ENCODE assay signal across 11 cellular contexts in the genomic region with DNA sequence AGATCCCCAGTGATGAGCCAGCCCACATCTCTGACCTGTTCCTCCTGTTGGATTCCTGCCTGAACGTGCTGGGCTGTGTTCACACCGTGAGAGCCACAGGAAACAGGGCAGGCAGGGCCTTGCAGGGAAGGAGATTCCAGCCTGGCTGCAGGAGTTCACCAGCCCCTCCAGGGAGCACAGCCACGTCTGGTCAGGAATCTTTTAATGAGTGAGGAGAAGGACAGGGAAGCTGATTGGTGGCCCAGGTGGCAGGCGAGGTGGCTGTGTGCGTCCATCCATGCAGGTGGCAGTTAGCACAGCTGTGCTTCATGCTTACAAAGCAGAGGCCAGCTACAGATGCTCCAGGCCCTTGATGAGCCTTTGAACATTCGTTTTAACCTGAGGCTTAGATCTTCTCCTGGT.
DNase-seq lines count a peak whose midpoint lies in the region; ATAC-seq and TF ChIP-seq lines count a peak whose summit lies in the region.
"Had no signal": no experiment of that assay in that cellular context is flagged by ENCODE, and none has a peak within 500 bp of the region (broad histone marks: within the 10 kb centered on the region; RNA-seq: fewer than 3 reads in every experiment).

No MANE protein-coding gene starts in this region.

- peak; percentile 40 for DNase-seq in NCI-H1105 (lab: John Stamatoyannopoulos, UW)
- peak; percentile 15 for DNase-seq in choroid plexus epithelial cell (ENCODE audit: low read depth)
- no peak for DNase-seq in RKO (ENCODE audit: low spot score)
- no peak for DNase-seq in SIG-M5 treated with dmso at 0.1 percent for 504 hours (lab: John Stamatoyannopoulos, UW; ENCODE audit: unreplicated experiment)
- no peak for DNase-seq in NCI-H1092 (lab: John Stamatoyannopoulos, UW)
- DNase-seq: activated CD8-positive, alpha-beta memory T cell treated with anti-CD3 and anti-CD28 coated beads, Interleukin-2, amount 50 U/mL, for 4 hours; HCEC 1CT; left ventricle myocardium superior had no signal

- H3K4me3 ChIP-seq in BLaER1 (peak overlapping the region; percentile 19; the same call in 1 of the 2 replicates), choroid plexus epithelial cell (ENCODE audit: low read depth, low read length) (no peak overlapping the region)

- H3K9ac ChIP-seq in BLaER1 = peak overlapping the region; percentile 43; the same call in 1 of the 2 replicates

- no peaks in the 10 kb centered on the region for H3K27me3 ChIP-seq in BLaER1

- no peaks in the 10 kb centered on the region for H3K36me3 ChIP-seq in BLaER1

- no peak for TF ChIP-seq CTCF in choroid plexus epithelial cell (conservative IDR thresholded peaks at IDR 0.05; ENCODE audit: low read depth, low read length)

- no peaks in the 10 kb centered on the region for H3K9me3 ChIP-seq in BLaER1

- peak overlapping the region; percentile 77 for H3K27ac ChIP-seq in BLaER1

- no peaks in the 10 kb centered on the region for H4K20me1 ChIP-seq in BLaER1

- ATAC-seq in GM19463 (IDR thresholded peaks at IDR 0.05; ENCODE audit: unreplicated experiment) = peak; percentile 34
- ATAC-seq in HG03045 (IDR thresholded peaks at IDR 0.05; ENCODE audit: unreplicated experiment) = no peak
- ATAC-seq: left ventricle myocardium superior had no signal

- peaks cover 78% of the 10 kb centered on the region for H3K4me1 ChIP-seq in BLaER1

- peak overlapping the region; percentile 91 for H3K4me2 ChIP-seq in BLaER1

Comparison
In these comparisons a context has a peak if more than half of its experiments do, and no peak if none do; other contexts are left out.
1. DNase-seq: peak in NCI-H1105 (single experiment) and choroid plexus epithelial cell (single experiment); none in RKO (single experiment), SIG-M5 treated with dmso at 0.1 percent for 504 hours (single experiment) and NCI-H1092 (single experiment).